17 cellular contexts compared by ENCODE assay signal in the genomic region with DNA sequence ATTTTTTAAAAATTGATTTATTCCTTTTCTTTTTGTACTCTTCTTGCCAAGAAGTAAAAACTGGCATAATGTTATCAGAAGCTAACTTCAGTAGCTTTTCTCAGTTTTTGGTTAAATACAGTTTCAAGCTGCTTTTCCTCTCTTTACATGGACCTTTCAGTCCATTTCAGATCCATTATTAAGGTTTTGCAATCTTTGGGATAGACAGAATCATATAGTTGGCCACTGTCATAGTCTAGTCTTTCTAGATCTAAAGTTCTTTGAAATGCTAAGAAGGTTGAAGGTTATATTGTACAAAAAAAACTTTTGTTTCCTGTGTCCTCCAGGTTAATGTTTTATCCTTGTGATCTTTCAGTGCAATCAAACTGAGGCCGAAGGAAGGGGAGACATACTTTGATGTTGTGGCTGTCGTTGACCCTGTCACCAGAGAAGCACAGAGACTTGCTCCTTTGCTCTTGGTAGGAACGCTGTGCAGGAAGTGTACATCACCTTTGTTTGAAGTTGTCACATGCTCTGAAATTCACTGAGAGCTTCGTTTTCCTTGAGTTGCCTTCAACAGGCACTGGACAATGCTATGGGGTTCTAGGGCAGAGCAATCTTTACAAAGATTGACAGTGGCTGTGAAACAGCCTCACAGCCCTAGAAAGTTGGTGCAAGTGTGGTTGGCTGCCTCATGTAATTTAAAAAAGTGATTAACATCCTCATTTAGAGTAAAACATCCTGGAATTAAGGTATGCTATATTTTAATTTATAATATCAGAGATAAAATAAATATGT.
A peak's percentile ranks its signal among the peaks of the same experiment; 100 is the strongest.
DNase-seq lines count a peak whose midpoint lies in the region; ATAC-seq, FAIRE-seq and TF ChIP-seq lines count a peak whose summit lies in the region.
"Had no signal": no experiment of that assay in that cellular context is flagged by ENCODE, and none has a peak within 500 bp of the region (broad histone marks: within the 10 kb centered on the region; RNA-seq: fewer than 3 reads in every experiment).

No MANE protein-coding gene starts in this region.

- peak overlapping the region; percentile 77 for H3K27ac ChIP-seq in endothelial cell of umbilical vein (ENCODE audit: insufficient read depth, low read depth, low read length)
- H3K27ac ChIP-seq in neutrophil, result peak overlapping the region; percentile 92
- no peak overlapping the region for H3K27ac ChIP-seq in trophoblast cell (ENCODE audit: low read depth, low read length)

- H3K4me3 ChIP-seq in endothelial cell of umbilical vein (replicated peaks in 1 of 3; ENCODE audit: insufficient read depth in 1 of 3, low read depth in 1 of 3, low read length in 3 of 3) (no peak overlapping the region), neutrophil (ENCODE audit: low read depth in 1 of 2, low read length in 1 of 2) (peak overlapping the region; percentile 34 to 50), trophoblast cell (ENCODE audit: low read depth, low read length) (no peak overlapping the region)

- no peak overlapping the region for H3K4me3 Mint-ChIP-seq in activated T-cell treated with anti-CD3 and anti-CD28 coated beads, Interleukin-2, amount 50 U/mL, for 24 hours
- H3K4me3 Mint-ChIP-seq in activated T-cell treated with anti-CD3 and anti-CD28 coated beads, Interleukin-2, amount 50 U/mL, for 4 hours, result no peak overlapping the region
- H3K4me3 Mint-ChIP-seq in T-cell, result no peak overlapping the region

- H3K18ac ChIP-seq in trophoblast cell (ENCODE audit: low read length), result no peak overlapping the region

- WGBS in trophoblast cell (ENCODE audit: extremely low coverage, insufficient coverage, insufficient read length), result no CpG with 5 or more reads among the region's 4 CpGs

- no peak overlapping the region for H3K23ac ChIP-seq in trophoblast cell (ENCODE audit: low read length)

- peaks cover 98% of the 10 kb centered on the region for H3K36me3 Mint-ChIP-seq in activated T-cell treated with anti-CD3 and anti-CD28 coated beads, Interleukin-2, amount 50 U/mL, for 24 hours (ENCODE audit: low read depth)
- H3K36me3 Mint-ChIP-seq in activated T-cell treated with anti-CD3 and anti-CD28 coated beads, Interleukin-2, amount 50 U/mL, for 4 hours (ENCODE audit: insufficient read depth), result peaks cover 51% of the 10 kb centered on the region
- peaks cover 69% of the 10 kb centered on the region for H3K36me3 Mint-ChIP-seq in T-cell

- H2BK12ac ChIP-seq in trophoblast cell (ENCODE audit: low read length), result no peak overlapping the region

- TF ChIP-seq CTCF in endothelial cell of umbilical vein (IDR thresholded peaks at IDR 0.05; ENCODE audit: extremely low read depth in 1 of 2, insufficient read depth in 1 of 2, low read depth in 1 of 2, low read length in 2 of 2), result no peak
- TF ChIP-seq CTCF in neutrophil (IDR thresholded peaks at IDR 0.05), result no peak

- CTCF ChIA-PET in T-cell (lab: Charles Lee) (no interaction called here), endothelial cell of umbilical vein (lab: Charles Lee) (interaction anchor here (0.8 to 2.9 kb wide), 7 partner anchors 9 to 67 kb away, joined by 3 to 33 read pairs (median 4); no protein-coding TSS in a partner anchor)

- H3K14ac ChIP-seq in trophoblast cell (ENCODE audit: low read length), result no peak overlapping the region

- FAIRE-seq in endothelial cell of umbilical vein (lab: Jason Lieb, UNC), result peak; percentile 37

- DNase-seq in activated T-cell treated with anti-CD3 and anti-CD28 coated beads, Interleukin-2, amount 50 U/mL, for 24 hours, result no peak
- no peak for DNase-seq in activated T-cell treated with anti-CD3 and anti-CD28 coated beads, Interleukin-2, amount 50 U/mL, for 4 hours
- DNase-seq in T-cell (no peak), endothelial cell of umbilical vein (ENCODE audit: low read depth, low spot score) (no peak), trophoblast cell (no peak), islet precursor cell (no peak)
- DNase-seq: 8988T, KG1, NCI-H1436 treated with DMSO at 0.1 percent for 48 hours, NCI-H2029 treated with DMSO at 0.1 percent for 48 hours, NCI-H2171 treated with DMSO at 0.1 percent for 48 hours, NCI-H446 treated with DMSO at 0.1 percent for 48 hours, NCI-H748 treated with DMSO at 0.1 percent for 48 hours, OCI-M1, SHP77 treated with DMSO at 0.1 percent for 48 hours had no signal

- no peak overlapping the region for H2AK5ac ChIP-seq in trophoblast cell (ENCODE audit: low read length)

- H2BK120ac ChIP-seq in trophoblast cell (ENCODE audit: insufficient read depth, low read length, poor library complexity), result no peak overlapping the region

- dilution Hi-C loops in endothelial cell of umbilical vein (cut with MboI; ENCODE audit: extremely low pct_ligation_motif_present, low sequenced_read_pairs), result no loop called here

- peak overlapping the region; percentile 53 for H3K9ac ChIP-seq in endothelial cell of umbilical vein (replicated peaks; ENCODE audit: extremely low read depth, insufficient read depth, low read length)
- no peak overlapping the region for H3K9ac ChIP-seq in trophoblast cell (ENCODE audit: low read length)

- H3K4me1 ChIP-seq in endothelial cell of umbilical vein (ENCODE audit: control insufficient read depth, extremely low read depth, insufficient read depth, low read length), result peaks cover 31% of the 10 kb centered on the region
- peaks cover 71 to 74% of the 10 kb centered on the region in 2 experiments for H3K4me1 ChIP-seq in neutrophil (ENCODE audit: control insufficient read depth in 1 of 2, insufficient read depth in 1 of 2, low read depth in 1 of 2, low read length in 1 of 2)
- peaks cover 0 to 2% of the 10 kb centered on the region in 2 experiments for H3K4me1 ChIP-seq in trophoblast cell (ENCODE audit: control insufficient read depth in 1 of 2, insufficient read depth in 2 of 2, low read length in 2 of 2)

- H3K9me3 Mint-ChIP-seq in activated T-cell treated with anti-CD3 and anti-CD28 coated beads, Interleukin-2, amount 50 U/mL, for 24 hours, result no peaks in the 10 kb centered on the region
- no peaks in the 10 kb centered on the region for H3K9me3 Mint-ChIP-seq in activated T-cell treated with anti-CD3 and anti-CD28 coated beads, Interleukin-2, amount 50 U/mL, for 4 hours
- H3K9me3 Mint-ChIP-seq in T-cell, result no peaks in the 10 kb centered on the region

- POLR2A ChIA-PET in T-cell (lab: Charles Lee), result no interaction called here
- POLR2A ChIA-PET in endothelial cell of umbilical vein (lab: Charles Lee), result no interaction called here

- no peak overlapping the region for H4K8ac ChIP-seq in trophoblast cell (ENCODE audit: low read depth, low read length)

- H3K27ac Mint-ChIP-seq in activated T-cell treated with anti-CD3 and anti-CD28 coated beads, Interleukin-2, amount 50 U/mL, for 24 hours, result peak overlapping the region; percentile 85
- H3K27ac Mint-ChIP-seq in T-cell, result peak overlapping the region; percentile 11 to 43

- H3K4me2 ChIP-seq in endothelial cell of umbilical vein (ENCODE audit: insufficient read depth, low read length) (peak overlapping the region; percentile 50), trophoblast cell (ENCODE audit: low read length) (no peak overlapping the region)

- no peak overlapping the region for H2BK5ac ChIP-seq in trophoblast cell (ENCODE audit: low read depth, low read length, poor library complexity)

- no peaks in the 10 kb centered on the region for H3K79me2 ChIP-seq in endothelial cell of umbilical vein (ENCODE audit: control insufficient read depth, insufficient read depth, low read length)
- H3K79me2 ChIP-seq in trophoblast cell (ENCODE audit: control insufficient read depth, insufficient read depth, low read length, poor library complexity), result no peaks in the 10 kb centered on the region

- H4K12ac ChIP-seq in trophoblast cell (ENCODE audit: low read depth, low read length), result no peak overlapping the region

- no peak for TF ChIP-seq POLR2A in endothelial cell of umbilical vein (IDR thresholded peaks at IDR 0.05; ENCODE audit: low read depth, low read length)

- H3K9me3 ChIP-seq in endothelial cell of umbilical vein (replicated peaks; ENCODE audit: control insufficient read depth, insufficient read depth, low read length) (no peaks in the 10 kb centered on the region), neutrophil (no peaks in the 10 kb centered on the region), trophoblast cell (ENCODE audit: insufficient read depth, low read depth, low read length) (no peaks in the 10 kb centered on the region)

- H3K9me1 ChIP-seq in endothelial cell of umbilical vein (replicated peaks; ENCODE audit: control insufficient read depth, extremely low read depth, insufficient read depth, low read length), result no peaks in the 10 kb centered on the region

- H3K27me3 ChIP-seq in endothelial cell of umbilical vein (ENCODE audit: control insufficient read depth in 2 of 2, insufficient read depth in 2 of 2, low read length in 2 of 2) (no peaks in the 10 kb centered on the region), neutrophil (no peaks in the 10 kb centered on the region), trophoblast cell (ENCODE audit: insufficient read depth, low read length) (no peaks in the 10 kb centered on the region)

- H3K4ac ChIP-seq in trophoblast cell (ENCODE audit: low read depth, low read length), result no peak overlapping the region

- BruUV-seq in endothelial cell of umbilical vein (replicated peaks; lab: Mats Ljungman, UMichigan), result no TSS peak

- intact Hi-C loops in endothelial cell of umbilical vein (cut with micrococcal nuclease), result loop anchor here (1.0 to 10.0 kb wide), 3 partner anchors 26 to 365 kb away; a partner anchor contains a TSS

- H4K20me1 ChIP-seq in endothelial cell of umbilical vein (replicated peaks; ENCODE audit: control insufficient read depth, extremely low read depth, insufficient read depth, low read length), result no peaks in the 10 kb centered on the region

- peaks cover 11% of the 10 kb centered on the region for H3K4me1 Mint-ChIP-seq in activated T-cell treated with anti-CD3 and anti-CD28 coated beads, Interleukin-2, amount 50 U/mL, for 24 hours (ENCODE audit: low read depth)
- peaks cover 9% of the 10 kb centered on the region for H3K4me1 Mint-ChIP-seq in activated T-cell treated with anti-CD3 and anti-CD28 coated beads, Interleukin-2, amount 50 U/mL, for 4 hours (ENCODE audit: low read depth)
- H3K4me1 Mint-ChIP-seq in T-cell, result peaks cover 7 to 18% (median 12%) of the 10 kb centered on the region in 3 donors

- H2AFZ ChIP-seq in endothelial cell of umbilical vein (ENCODE audit: low read depth, low read length) (no peak overlapping the region), trophoblast cell (ENCODE audit: insufficient read depth, low read length, poor library complexity) (no peak overlapping the region)

- H3K27me3 Mint-ChIP-seq in activated T-cell treated with anti-CD3 and anti-CD28 coated beads, Interleukin-2, amount 50 U/mL, for 24 hours, result no peaks in the 10 kb centered on the region
- H3K27me3 Mint-ChIP-seq in activated T-cell treated with anti-CD3 and anti-CD28 coated beads, Interleukin-2, amount 50 U/mL, for 4 hours (ENCODE audit: low read depth), result no peaks in the 10 kb centered on the region
- no peaks in the 10 kb centered on the region for H3K27me3 Mint-ChIP-seq in T-cell

- H3K36me3 ChIP-seq in endothelial cell of umbilical vein (ENCODE audit: control insufficient read depth in 2 of 2, extremely low read depth in 1 of 2, insufficient read depth in 2 of 2, low read length in 2 of 2), result peaks cover 2 to 7% of the 10 kb centered on the region in 2 experiments
- H3K36me3 ChIP-seq in neutrophil, result peaks cover 32% of the 10 kb centered on the region
- peaks cover 26 to 30% of the 10 kb centered on the region in 2 experiments for H3K36me3 ChIP-seq in trophoblast cell (ENCODE audit: control insufficient read depth in 1 of 2, insufficient read depth in 2 of 2, low read length in 2 of 2)

- H4K91ac ChIP-seq in trophoblast cell (ENCODE audit: low read depth, low read length), result no peak overlapping the region

- H3K79me1 ChIP-seq in trophoblast cell (ENCODE audit: low read length), result no peaks in the 10 kb centered on the region

- ATAC-seq in activated T-cell treated with anti-CD3 and anti-CD28 coated beads, Interleukin-2, amount 50 U/mL, for 4 hours, result no peak
- no peak for ATAC-seq in T-cell (replicated peaks in 1 of 4)
- ATAC-seq in HG03520 (IDR thresholded peaks at IDR 0.05; ENCODE audit: unreplicated experiment), result no peak

Comparison
In these comparisons a context has a peak if more than half of its experiments do, and no peak if none do; other contexts are left out.
1. H3K4me3 ChIP-seq: peak in neutrophil (2 of 2); none in endothelial cell of umbilical vein (0 of 3) and trophoblast cell (single experiment).